ENCODE assay signal across 17 cellular contexts in the genomic region with DNA sequence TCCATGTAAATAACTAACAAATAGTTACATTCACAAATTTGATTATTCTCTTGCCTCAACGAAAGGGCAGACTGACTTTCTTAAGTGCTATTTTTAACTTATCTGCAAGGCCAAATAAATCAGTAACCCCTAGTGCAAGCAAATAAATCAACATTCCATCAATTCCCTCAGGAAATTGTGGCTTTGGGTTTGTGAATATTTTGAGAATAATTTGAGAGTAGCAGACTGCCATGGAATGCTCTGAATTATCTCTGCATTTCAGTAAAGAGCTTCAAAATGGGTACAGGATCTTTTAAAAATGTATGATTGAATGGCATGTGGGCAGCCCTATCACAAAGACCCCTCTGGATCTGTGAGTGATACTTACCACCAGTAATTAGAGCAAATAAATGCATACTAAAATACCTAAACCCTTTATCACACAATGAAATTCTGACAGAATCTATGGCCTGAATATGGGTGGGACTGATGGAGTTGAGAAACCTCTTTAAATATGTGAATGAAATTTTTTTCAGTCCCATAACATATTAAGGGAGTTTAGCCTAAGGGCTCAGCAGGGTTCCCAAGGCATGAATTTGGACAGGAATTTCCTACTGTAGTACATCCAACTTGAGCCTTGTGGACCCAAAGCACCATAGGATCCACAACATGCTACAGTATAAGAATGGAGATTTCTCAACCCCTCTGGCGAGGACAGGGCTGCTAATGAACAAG.
DNase-seq lines count a peak whose midpoint lies in the region; ATAC-seq and TF ChIP-seq lines count a peak whose summit lies in the region.
"Had no signal": no experiment of that assay in that cellular context is flagged by ENCODE, and none has a peak within 500 bp of the region (broad histone marks: within the 10 kb centered on the region; RNA-seq: fewer than 3 reads in every experiment).

No MANE protein-coding gene starts in this region.

- peak; percentile 56 for ATAC-seq in sciatic nerve
- ATAC-seq in HG02884 (IDR thresholded peaks at IDR 0.05; ENCODE audit: unreplicated experiment), result no peak
- ATAC-seq: activated T-cell treated with anti-CD3 and anti-CD28 coated beads, Interleukin-2, amount 50 U/mL, for 4 hours; stimulated activated naive CD8-positive, alpha-beta T cell treated with anti-CD3 and anti-CD28 coated beads, Interleukin-15, Interleukin-2, amounts not matched to agents 100 U/mL and 50 U/mL, for 24 hours had no signal

- no peak overlapping the region for H3K9ac ChIP-seq in SK-N-MC (ENCODE audit: insufficient read length)
- H3K9ac ChIP-seq: BLaER1 had no signal

- H3K4me3 ChIP-seq in AG10803 (ENCODE audit: low read length) (no peak overlapping the region), SK-N-MC (peak overlapping the region; percentile 57), stomach (no peak overlapping the region)
- H3K4me3 ChIP-seq: BLaER1 had no signal

- TF ChIP-seq CTCF in AG10803 (conservative IDR thresholded peaks at IDR 0.05; ENCODE audit: low read length) (no peak), stomach (IDR thresholded peaks at IDR 0.05) (no peak)

- no peaks in the 10 kb centered on the region for H3K36me3 ChIP-seq in SK-N-MC (ENCODE audit: insufficient read depth, low read length)
- H3K36me3 ChIP-seq in stomach, result peaks cover 0 to 44% (median 30%) of the 10 kb centered on the region in 4 donors
- H3K36me3 ChIP-seq: BLaER1 had no signal

- H3K4me1 ChIP-seq in stomach, result peaks cover 6 to 62% (median 30%) of the 10 kb centered on the region in 4 donors

- DNase-seq in AG10803 (ENCODE audit: low read depth), result peak; percentile 82
- peak; percentile 77 for DNase-seq in SK-N-MC (ENCODE audit: low read depth, low spot score)
- DNase-seq in fibroblast of gingiva (ENCODE audit: low read depth), result peak; percentile 60
- DNase-seq in sciatic nerve (ENCODE audit: low spot score), result no peak
- no peak for DNase-seq in stomach
- DNase-seq in NCI-H2227 treated with DMSO at 0.1 percent for 48 hours (lab: John Stamatoyannopoulos, UW), result no peak
- no peak for DNase-seq in stimulated activated naive CD4-positive, alpha-beta T cell treated with Interleukin-2 at 50 U/mL for 16 hours (lab: John Stamatoyannopoulos, UW)
- DNase-seq: activated CD4-positive, alpha-beta T cell treated with anti-CD3 and anti-CD28 coated beads, Interleukin-2, amount 50 U/mL, for 48 hours; activated T-cell treated with anti-CD3 and anti-CD28 coated beads, Interleukin-2, amount 50 U/mL, for 4 hours; mammary epithelial cell; naive thymus-derived CD8-positive, alpha-beta T cell; NCI-H187; NCI-H446; stimulated activated naive CD8-positive, alpha-beta T cell treated with anti-CD3 and anti-CD28 coated beads, Interleukin-15, Interleukin-2, amounts not matched to agents 100 U/mL and 50 U/mL, for 24 hours; T-cell had no signal

- H3K27ac ChIP-seq in SK-N-MC (peak overlapping the region; percentile 61), stomach (peak overlapping the region in 1 of 5 donors; percentile 3)
- H3K27ac ChIP-seq: BLaER1 had no signal

- no peaks in the 10 kb centered on the region for H3K27me3 ChIP-seq in stomach
- H3K27me3 ChIP-seq: BLaER1 had no signal

- H3K9me3 ChIP-seq in SK-N-MC (ENCODE audit: low read depth, low read length) (no peaks in the 10 kb centered on the region), stomach (no peaks in the 10 kb centered on the region)
- H3K9me3 ChIP-seq: BLaER1 had no signal

- no peak for TF ChIP-seq EP300 in stomach (IDR thresholded peaks at IDR 0.05)

- no peak for TF ChIP-seq POLR2A in stomach (IDR thresholded peaks at IDR 0.05)

- intact Hi-C loops in sciatic nerve (cut with DNase I), result no loop called here
- intact Hi-C loops in stomach (cut with DNase I; ENCODE audit: low total_unique reads), result no loop called here

- WGBS in stomach, 5 donors, result 59 to 73% (median 63%) methylated on average over 2 of the region's 2 CpGs

Comparison
In these comparisons a context has a peak if more than half of its experiments do, and no peak if none do; other contexts are left out.
1. DNase-seq: peak in AG10803 (single experiment), SK-N-MC (single experiment) and fibroblast of gingiva (single experiment); none in sciatic nerve (single experiment), stomach (single experiment), NCI-H2227 treated with DMSO at 0.1 percent for 48 hours (single experiment) and stimulated activated naive CD4-positive, alpha-beta T cell treated with Interleukin-2 at 50 U/mL for 16 hours (single experiment).